ENCODE assay signal across 14 cellular contexts in genomic region chr15:68636256-68636655, GRCh38. TPM values are rescaled to one million over a fixed set of nuclear protein-coding genes. Genes with fewer than 3 reads are reported as not detected.
DNase-seq lines count a peak whose midpoint lies in the region; FAIRE-seq and TF ChIP-seq lines count a peak whose summit lies in the region.
"Had no signal": no experiment of that assay in that cellular context is flagged by ENCODE, and none has a peak within 500 bp of the region (broad histone marks: within the 10 kb centered on the region; RNA-seq: fewer than 3 reads in every experiment).

No MANE protein-coding gene starts in this region.

- H3K4me3 Mint-ChIP-seq in H9 = no peak overlapping the region
- H3K4me3 Mint-ChIP-seq: CD4-positive, CD25-positive, alpha-beta regulatory T cell had no signal

- no peak overlapping the region for H4K91ac ChIP-seq in H9 (ENCODE audit: insufficient read length, low read depth, low read length)

- H4K8ac ChIP-seq in H9 (replicated peaks; ENCODE audit: insufficient read length, low read depth, low read length) = no peak overlapping the region

- H3T11ph ChIP-seq in H9 (ENCODE audit: low read length) = no peak overlapping the region

- no peak for TF ChIP-seq POLR2A in thyroid gland (IDR thresholded peaks at IDR 0.05)

- H3K4me1 Mint-ChIP-seq in H9 = peaks cover 10 to 26% of the 10 kb centered on the region in 2 experiments
- H3K4me1 Mint-ChIP-seq: CD4-positive, CD25-positive, alpha-beta regulatory T cell had no signal

- no peak overlapping the region for H2BK15ac ChIP-seq in H9 (ENCODE audit: low read depth, low read length)

- peak overlapping the region in 1 of 11 experiments; percentile 40; a peak in 2 of 22 replicates for H3K27ac ChIP-seq in BLaER1 treated with 17β-estradiol and CSF1 and Interleukin-3, amounts not matched to agents 10 nM and 100 nM
- H3K27ac ChIP-seq in angular gyrus (ENCODE audit: low read depth, low read length) (peak overlapping the region; percentile 90), keratinocyte (ENCODE audit: control insufficient read depth, insufficient read depth, low read length) (no peak overlapping the region), thyroid gland (peak overlapping the region in 2 of 3 donors; percentile 59 to 62), H9 (ENCODE audit: insufficient read length, low read depth, low read length) (no peak overlapping the region)
- H3K27ac ChIP-seq: HL-60, SJSA1 had no signal

- H3K36me3 Mint-ChIP-seq in H9 (ENCODE audit: insufficient read depth in 1 of 3, low read depth in 3 of 3) = no peaks in the 10 kb centered on the region
- H3K36me3 Mint-ChIP-seq: CD4-positive, CD25-positive, alpha-beta regulatory T cell had no signal

- intact Hi-C loops in thyroid gland (cut with DNase I) = no loop called here

- no peaks in the 10 kb centered on the region for H3K9me3 ChIP-seq in BLaER1 treated with 17β-estradiol and CSF1 and Interleukin-3, amounts not matched to agents 10 nM and 100 nM (replicated peaks in 1 of 11)
- no peaks in the 10 kb centered on the region for H3K9me3 ChIP-seq in keratinocyte (ENCODE audit: control insufficient read depth, low read depth, low read length)
- no peaks in the 10 kb centered on the region for H3K9me3 ChIP-seq in thyroid gland
- H3K9me3 ChIP-seq in H9 (ENCODE audit: control insufficient read depth, low read depth, low read length) = no peaks in the 10 kb centered on the region
- H3K9me3 ChIP-seq: HAP-1, SJSA1 had no signal

- H2AFZ ChIP-seq in keratinocyte (ENCODE audit: control insufficient read depth, low read length) (peak overlapping the region; percentile 4), H9 (ENCODE audit: low read length) (no peak overlapping the region)

- no peaks in the 10 kb centered on the region for H3K9me1 ChIP-seq in keratinocyte (ENCODE audit: control insufficient read depth, extremely low read depth, insufficient read depth, low read length)

- dilution Hi-C loops in keratinocyte (cut with MboI; ENCODE audit: extremely low pct_ligation_motif_present, low sequenced_read_pairs) = no loop called here

- H3K9ac ChIP-seq in BLaER1 treated with 17β-estradiol and CSF1 and Interleukin-3, amounts not matched to agents 10 nM and 100 nM = no peak overlapping the region; a peak in 1 of 22 replicates
- H3K9ac ChIP-seq in keratinocyte (ENCODE audit: control insufficient read depth, extremely low read depth, insufficient read depth, low read length) = no peak overlapping the region
- no peak overlapping the region for H3K9ac ChIP-seq in H9 (ENCODE audit: extremely low read depth, insufficient read length, low read length)

- no peak overlapping the region for H3K4ac ChIP-seq in H9 (ENCODE audit: low read depth, low read length)

- H3K56ac ChIP-seq in H9 (ENCODE audit: insufficient read length, low read depth, low read length) = no peak overlapping the region

- peak overlapping the region in 10 of 11 experiments; percentile 31 to 95 (median 84); a peak in 19 of 22 replicates for H3K4me2 ChIP-seq in BLaER1 treated with 17β-estradiol and CSF1 and Interleukin-3, amounts not matched to agents 10 nM and 100 nM
- H3K4me2 ChIP-seq in keratinocyte (ENCODE audit: control insufficient read depth, extremely low read depth, insufficient read depth, low read depth, low read length) (no peak overlapping the region), H9 (ENCODE audit: insufficient read depth, insufficient read length, low read length) (no peak overlapping the region)

- H3K36me3 ChIP-seq in BLaER1 treated with 17β-estradiol and CSF1 and Interleukin-3, amounts not matched to agents 10 nM and 100 nM = no peaks in the 10 kb centered on the region
- H3K36me3 ChIP-seq in keratinocyte (ENCODE audit: control insufficient read depth in 2 of 2, extremely low read depth in 1 of 2, insufficient read depth in 2 of 2, low read length in 2 of 2) = no peaks in the 10 kb centered on the region
- no peaks in the 10 kb centered on the region for H3K36me3 ChIP-seq in thyroid gland
- H3K36me3 ChIP-seq: HAP-1, SJSA1 had no signal

- H2BK5ac ChIP-seq in H9 (ENCODE audit: insufficient read length, low read length) = no peak overlapping the region

- no peaks in the 10 kb centered on the region for H3K79me2 ChIP-seq in keratinocyte (ENCODE audit: control insufficient read depth, insufficient read depth, low read length)
- H3K79me2 ChIP-seq in H9 (ENCODE audit: insufficient read depth, low read length) = no peaks in the 10 kb centered on the region

- no peak overlapping the region for H3K14ac ChIP-seq in H9 (ENCODE audit: insufficient read depth, low read length)

- no peaks in the 10 kb centered on the region for H3K9me3 Mint-ChIP-seq in H9
- H3K9me3 Mint-ChIP-seq: CD4-positive, CD25-positive, alpha-beta regulatory T cell had no signal

- WGBS in thyroid gland, 2 donors = 94 to 95% methylated on average over 5 of the region's 5 CpGs
- WGBS in H9 (ENCODE audit: extremely low coverage, insufficient read length, low lambda C conversion rate) = no CpG with 5 or more reads among the region's 5 CpGs

- H3K27me3 Mint-ChIP-seq in H9 (ENCODE audit: low read depth) = no peaks in the 10 kb centered on the region
- H3K27me3 Mint-ChIP-seq: CD4-positive, CD25-positive, alpha-beta regulatory T cell had no signal

- no peak overlapping the region for H2BK12ac ChIP-seq in H9 (ENCODE audit: insufficient read length, low read depth, low read length)

- H4K5ac ChIP-seq in H9 (ENCODE audit: insufficient read length, low read depth, low read length) = no peak overlapping the region

- H3K18ac ChIP-seq in H9 (ENCODE audit: insufficient read length, low read depth, low read length) = no peak overlapping the region

- H3K79me1 ChIP-seq in H9 (ENCODE audit: insufficient read depth, low read depth, low read length, poor library complexity, severe bottlenecking) = no peaks in the 10 kb centered on the region

- no peak for FAIRE-seq in keratinocyte (lab: Jason Lieb, UNC)

- no peak overlapping the region for H2BK20ac ChIP-seq in H9 (ENCODE audit: low read depth, low read length, poor library complexity, severe bottlenecking)

- peak overlapping the region in 1 of 3 experiments; percentile 16; a peak in 2 of 7 replicates for H3K27ac Mint-ChIP-seq in H9
- H3K27ac Mint-ChIP-seq: CD4-positive, CD25-positive, alpha-beta regulatory T cell had no signal

- no peak overlapping the region for H3K4me3 ChIP-seq in BLaER1 treated with 17β-estradiol and CSF1 and Interleukin-3, amounts not matched to agents 10 nM and 100 nM
- H3K4me3 ChIP-seq in keratinocyte (ENCODE audit: control insufficient read depth in 2 of 3, extremely low read depth in 1 of 3, insufficient read depth in 2 of 3, low read depth in 1 of 3, low read length in 3 of 3) = no peak overlapping the region
- no peak overlapping the region for H3K4me3 ChIP-seq in thyroid gland (replicated peaks in 1 of 3)
- H3K4me3 ChIP-seq: HAP-1, SJSA1 had no signal

- peaks cover 0 to 16% (median 0%) of the 10 kb centered on the region in 11 experiments; a peak in 3 of 22 replicates for H4K20me1 ChIP-seq in BLaER1 treated with 17β-estradiol and CSF1 and Interleukin-3, amounts not matched to agents 10 nM and 100 nM
- H4K20me1 ChIP-seq in keratinocyte (ENCODE audit: control insufficient read depth, extremely low read depth, insufficient read depth, low read length) (no peaks in the 10 kb centered on the region), H9 (ENCODE audit: control insufficient read depth, insufficient read depth, insufficient read length) (no peaks in the 10 kb centered on the region)

- H2BK120ac ChIP-seq in H9 (ENCODE audit: low read depth, low read length, poor library complexity, severe bottlenecking) = no peak overlapping the region

- H2AK5ac ChIP-seq in H9 (ENCODE audit: insufficient read length, low read length) = no peak overlapping the region

- peaks cover 53 to 100% (median 99%) of the 10 kb centered on the region in 10 experiments for H3K4me1 ChIP-seq in BLaER1 treated with 17β-estradiol and CSF1 and Interleukin-3, amounts not matched to agents 10 nM and 100 nM
- H3K4me1 ChIP-seq in keratinocyte (ENCODE audit: control insufficient read depth, extremely low read depth, insufficient read depth, low read length) = peaks cover 37% of the 10 kb centered on the region
- H3K4me1 ChIP-seq in thyroid gland = peaks cover 38 to 55% of the 10 kb centered on the region in 2 donors
- no peaks in the 10 kb centered on the region; the same call in 1 of the 2 replicates for H3K4me1 ChIP-seq in H9 (ENCODE audit: insufficient read depth, low read length)
- H3K4me1 ChIP-seq: HAP-1, SJSA1 had no signal

- DNase-seq in keratinocyte (ENCODE audit: low read depth, low spot score) (no peak), thyroid gland (no peak), DMS153 treated with DMSO at 0.1 percent for 48 hours (lab: John Stamatoyannopoulos, UW; ENCODE audit: unreplicated experiment) (no peak), mucosa of gallbladder (ENCODE audit: low spot score) (no peak), H9 (no peak)
- DNase-seq: CD4-positive, CD25-positive, alpha-beta regulatory T cell; NCI-H1105 treated with DMSO at 0.1 percent for 48 hours; NCI-H446; NCI-H748 treated with DMSO at 0.1 percent for 48 hours had no signal

- TF ChIP-seq CTCF in keratinocyte (optimal IDR thresholded peaks at IDR 0.05 in 1 of 3, IDR thresholded peaks at IDR 0.05 in 1 of 3, conservative IDR thresholded peaks at IDR 0.05 in 1 of 3; ENCODE audit: extremely low read depth in 1 of 3, insufficient read depth in 2 of 3, low read length in 3 of 3) (no peak), thyroid gland (IDR thresholded peaks at IDR 0.05) (no peak), H9 (conservative IDR thresholded peaks at IDR 0.05) (no peak)

- H3K27me3 ChIP-seq in BLaER1 treated with 17β-estradiol and CSF1 and Interleukin-3, amounts not matched to agents 10 nM and 100 nM = no peaks in the 10 kb centered on the region
- H3K27me3 ChIP-seq in keratinocyte (ENCODE audit: control insufficient read depth, extremely low read depth, insufficient read depth, low read length) = no peaks in the 10 kb centered on the region
- no peaks in the 10 kb centered on the region for H3K27me3 ChIP-seq in thyroid gland
- H3K27me3 ChIP-seq in H9 (ENCODE audit: insufficient read depth, low read length) = no peaks in the 10 kb centered on the region
- H3K27me3 ChIP-seq: SJSA1 had no signal

- H3K23ac ChIP-seq in H9 (ENCODE audit: insufficient read length, low read depth, low read length) = no peak overlapping the region

- H3K23me2 ChIP-seq in H9 (ENCODE audit: insufficient read length, low read depth, low read length, poor library complexity, severe bottlenecking) = no peaks in the 10 kb centered on the region

RNA-seq across cellular contexts. Expression of gene CORO2B, which starts 57.5 kb away (rescaled TPM):
- polyA plus RNA-seq in keratinocyte = 0.13 to 0.32 TPM (median 0.18 TPM) in 3 replicates
- polyA plus RNA-seq in keratinocyte (2011; ENCODE audit: low read depth) = not detected
- polyA plus RNA-seq in keratinocyte (2011; cell fraction: cytosol; rRNA removed) = 0.26 and 0.27 TPM in 2 replicates
- 0.20 and 0.23 TPM in 2 replicates for polyA plus RNA-seq in keratinocyte (2011; cell fraction: nucleus; rRNA removed)
- polyA plus RNA-seq in keratinocyte (2012; ENCODE audit: low replicate concordance) = 0.11 and 0.26 TPM in 2 replicates
- 0.36 to 1.2 TPM in 2 of 3 replicates, not detected in the other for polyA minus RNA-seq in keratinocyte
- 0.58 TPM for polyA minus RNA-seq in keratinocyte (2011; cell fraction: cytosol; rRNA and poly(A)+ RNA removed)
- 0.39 TPM in 1 of 2 replicates, not detected in the other for polyA minus RNA-seq in keratinocyte (2011; cell fraction: nucleus; rRNA and poly(A)+ RNA removed)
- total RNA-seq in thyroid gland = 1 to 10 TPM; 3.1 to 9.6 (median 8.6) TPM
- total RNA-seq in mucosa of gallbladder = 2.9 TPM
- total RNA-seq in H9 (2021) = 3.1 and 3.2 TPM in 2 replicates
- total RNA-seq: CD4-positive, CD25-positive, alpha-beta regulatory T cell; SJSA1 had no signal
- polyA plus RNA-seq: CD4-positive, CD25-positive, alpha-beta regulatory T cell had no signal

Comparison
In these comparisons a context has a peak if more than half of its experiments do, and no peak if none do; other contexts are left out.
1. H3K27ac ChIP-seq: peak in angular gyrus (single experiment) and thyroid gland (2 of 3); none in keratinocyte (single experiment) and H9 (single experiment).
2. H3K4me2 ChIP-seq: peak in BLaER1 treated with 17β-estradiol and CSF1 and Interleukin-3, amounts not matched to agents 10 nM and 100 nM (10 of 11); none in keratinocyte (single experiment) and H9 (single experiment).